ENCODE assay signal across 1 cellular context in the genomic region with DNA sequence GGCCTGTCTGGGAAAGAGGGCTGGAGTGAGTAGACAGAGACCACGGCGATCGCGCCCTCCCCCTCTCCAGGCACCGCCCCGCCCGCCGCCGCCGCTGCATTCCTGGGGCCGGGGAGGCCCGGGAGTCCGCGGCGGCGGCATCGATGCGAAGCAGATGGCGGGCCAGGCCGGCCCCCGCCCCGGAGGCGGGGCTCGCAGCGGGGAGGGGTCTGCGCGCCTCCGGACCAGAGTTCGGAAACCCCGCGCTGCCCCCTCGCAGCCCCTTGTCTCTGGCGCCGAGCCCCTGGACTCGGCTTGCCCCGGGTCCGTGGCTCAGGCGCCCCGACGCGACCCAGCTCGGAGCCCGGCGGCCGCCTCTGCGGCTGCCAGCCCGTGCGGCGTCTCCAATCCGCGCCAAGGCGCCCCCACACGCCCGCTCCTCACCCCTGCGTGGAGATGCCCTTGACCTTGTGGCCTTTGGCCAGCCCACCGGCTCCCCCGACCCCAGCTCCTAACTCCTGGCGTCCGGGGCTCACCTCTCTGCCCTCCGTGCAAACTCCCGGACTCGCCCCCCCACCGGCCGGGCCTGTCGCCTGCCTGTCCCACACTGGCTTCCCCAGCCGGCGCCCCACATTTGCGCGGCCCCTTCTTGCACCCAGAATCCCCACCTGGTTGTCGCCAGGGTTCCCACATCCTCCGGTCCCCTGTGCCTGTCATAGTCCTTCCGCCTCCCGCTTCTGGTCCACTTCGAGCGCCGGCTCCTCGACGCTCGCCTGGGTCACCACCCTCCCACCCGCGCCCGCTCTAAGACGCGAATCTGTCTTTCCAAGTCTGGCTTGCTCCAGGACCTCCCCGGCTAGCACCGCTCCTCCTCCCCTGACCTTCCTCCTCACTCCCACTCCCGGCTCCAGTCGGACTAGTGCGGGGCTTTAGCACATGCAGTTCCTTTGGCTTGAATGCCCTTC.
TF ChIP-seq lines count a peak whose summit lies in the region.

No MANE protein-coding gene starts in this region.

TF ChIP-seq in A549, 52 proteins besides CTCF, POLR2A, EP300 and RAD21 (continued from another document):
- no peak for TF ChIP-seq HOXB5 (CRISPR knock-in tag; IDR thresholded peaks at IDR 0.05)
- TF ChIP-seq CBX2 (IDR thresholded peaks at IDR 0.05; ENCODE audit: borderline replicate concordance, low read depth): no peak
- TF ChIP-seq, protein P1, sequence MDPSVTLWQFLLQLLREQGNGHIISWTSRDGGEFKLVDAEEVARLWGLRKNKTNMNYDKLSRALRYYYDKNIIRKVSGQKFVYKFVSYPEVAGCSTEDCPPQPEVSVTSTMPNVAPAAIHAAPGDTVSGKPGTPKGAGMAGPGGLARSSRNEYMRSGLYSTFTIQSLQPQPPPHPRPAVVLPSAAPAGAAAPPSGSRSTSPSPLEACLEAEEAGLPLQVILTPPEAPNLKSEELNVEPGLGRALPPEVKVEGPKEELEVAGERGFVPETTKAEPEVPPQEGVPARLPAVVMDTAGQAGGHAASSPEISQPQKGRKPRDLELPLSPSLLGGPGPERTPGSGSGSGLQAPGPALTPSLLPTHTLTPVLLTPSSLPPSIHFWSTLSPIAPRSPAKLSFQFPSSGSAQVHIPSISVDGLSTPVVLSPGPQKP (IDR thresholded peaks at IDR 0.05; ENCODE audit: low read depth, low read length): no peak
- no peak for TF ChIP-seq NPAS2 (CRISPR knock-in tag; IDR thresholded peaks at IDR 0.05; ENCODE audit: borderline replicate concordance)
- no peak for TF ChIP-seq SMC3 (IDR thresholded peaks at IDR 0.05)
- TF ChIP-seq ZSCAN20 (CRISPR knock-in tag; IDR thresholded peaks at IDR 0.05): no peak
- no peak for TF ChIP-seq NR3C1 (IDR thresholded peaks at IDR 0.05)
- TF ChIP-seq, protein P2, sequence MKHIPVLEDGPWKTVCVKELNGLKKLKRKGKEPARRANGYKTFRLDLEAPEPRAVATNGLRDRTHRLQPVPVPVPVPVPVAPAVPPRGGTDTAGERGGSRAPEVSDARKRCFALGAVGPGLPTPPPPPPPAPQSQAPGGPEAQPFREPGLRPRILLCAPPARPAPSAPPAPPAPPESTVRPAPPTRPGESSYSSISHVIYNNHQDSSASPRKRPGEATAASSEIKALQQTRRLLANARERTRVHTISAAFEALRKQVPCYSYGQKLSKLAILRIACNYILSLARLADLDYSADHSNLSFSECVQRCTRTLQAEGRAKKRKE (CRISPR knock-in tag; IDR thresholded peaks at IDR 0.05; ENCODE audit: low read depth): no peak
- no peak for TF ChIP-seq HEYL (CRISPR knock-in tag; IDR thresholded peaks at IDR 0.05)
- TF ChIP-seq PHF8 (IDR thresholded peaks at IDR 0.05; ENCODE audit: borderline replicate concordance, low read depth): no peak
- TF ChIP-seq CHD2 (IDR thresholded peaks at IDR 0.05; ENCODE audit: low read length, partially characterized antibody): no peak
- no peak for TF ChIP-seq ESRRA (IDR thresholded peaks at IDR 0.05; ENCODE audit: borderline replicate concordance, low read length)
